Comparison of ENCODE assay signal across 9 cellular contexts in the genomic region with DNA sequence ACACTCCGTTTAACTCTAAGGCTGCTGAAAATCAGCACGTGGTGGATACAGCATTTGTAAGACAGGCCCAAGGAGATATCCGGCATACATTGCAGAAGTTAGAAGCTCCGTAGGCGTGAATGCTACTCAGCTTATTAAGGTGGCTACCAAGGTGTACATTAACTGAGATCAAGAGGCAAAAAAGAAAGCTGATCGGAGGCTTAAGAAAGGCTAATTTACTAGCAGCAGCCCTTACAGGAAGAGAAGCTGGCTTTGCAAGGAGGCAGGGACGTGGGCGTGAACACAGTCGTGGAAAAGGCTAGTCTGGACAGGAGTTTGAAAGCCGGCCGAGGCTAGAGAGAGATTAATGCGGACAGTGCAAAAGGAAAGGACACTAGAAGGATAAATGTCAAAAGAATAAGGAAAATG. TPM values are rescaled to one million over a fixed set of nuclear protein-coding genes. Genes with fewer than 3 reads are reported as not detected.
DNase-seq lines count a peak whose midpoint lies in the region; ATAC-seq, FAIRE-seq and TF ChIP-seq lines count a peak whose summit lies in the region.
"Had no signal": no experiment of that assay in that cellular context is flagged by ENCODE, and none has a peak within 500 bp of the region (broad histone marks: within the 10 kb centered on the region; RNA-seq: fewer than 3 reads in every experiment).

No MANE protein-coding gene starts in this region.

- H3K36me3 Mint-ChIP-seq in naive thymus-derived CD8-positive, alpha-beta T cell: peaks cover 0 to 24% (median 8%) of the 10 kb centered on the region in 3 donors
- peaks cover 0 to 6% of the 10 kb centered on the region in 2 donors for H3K36me3 Mint-ChIP-seq in CD14-positive monocyte

- H3K27ac Mint-ChIP-seq in naive thymus-derived CD8-positive, alpha-beta T cell: no peak overlapping the region
- no peak overlapping the region for H3K27ac Mint-ChIP-seq in CD14-positive monocyte
- H3K27ac Mint-ChIP-seq: T-helper 2 cell treated with Interferon-gamma antibody and Interleukin-4, amounts not matched to agents 5 μg/mL and 100 μg/mL, for 36 hours had no signal

- H3K9me3 ChIP-seq in A549: no peaks in the 10 kb centered on the region

- no peak for FAIRE-seq in A549 (lab: Jason Lieb, UNC)

- no peak for TF ChIP-seq CTCF in A549 (IDR thresholded peaks at IDR 0.05)
- TF ChIP-seq CTCF in epithelial cell of esophagus (IDR thresholded peaks at IDR 0.05; ENCODE audit: insufficient read depth, low read depth, low read length, missing control alignments): no peak
- TF ChIP-seq CTCF in CD14-positive monocyte (IDR thresholded peaks at IDR 0.05): no peak

- POLR2A ChIA-PET in A549 (lab: Yijun Ruan, JAX): interaction anchor here (0.8 kb wide), 1 partner anchor 45 kb away, joined by 3 read pairs; a partner anchor contains a TSS
- POLR2A ChIA-PET in naive thymus-derived CD8-positive, alpha-beta T cell (lab: Charles Lee): interaction anchor here (0.7 to 1.7 kb wide), 8 partner anchors 16 to 1810 kb away, joined by 3 to 26 read pairs (median 5); a partner anchor contains a TSS

- 0 out of 3 replicates have a peak, but pooled peaks cover 3% of the 10 kb centered on the region for H3K4me1 ChIP-seq in A549

- H3K27ac ChIP-seq in A549: no peak overlapping the region

- H3K9me3 Mint-ChIP-seq in naive thymus-derived CD8-positive, alpha-beta T cell: no peaks in the 10 kb centered on the region
- peaks cover 0 to 4% (median 0%) of the 10 kb centered on the region in 7 donors for H3K9me3 Mint-ChIP-seq in CD14-positive monocyte
- H3K9me3 Mint-ChIP-seq: T-helper 2 cell treated with Interferon-gamma antibody and Interleukin-4, amounts not matched to agents 5 μg/mL and 100 μg/mL, for 36 hours had no signal

- TF ChIP-seq EP300 in A549 (IDR thresholded peaks at IDR 0.05): no peak

- CTCF ChIA-PET in A549 (lab: Yijun Ruan, JAX): interaction anchor here (1.4 to 2.2 kb wide), 2 partner anchors 10 to 14 kb away, joined by 3 to 7 read pairs; no protein-coding TSS in a partner anchor

- 81% methylated on average over 12 of the region's 12 CpGs for WGBS in A549 (ENCODE audit: missing lambda C conversion rate)

- H3K4me3 ChIP-seq in A549: no peak overlapping the region
- H3K4me3 ChIP-seq in epithelial cell of esophagus (ENCODE audit: low read length): peak overlapping the region; percentile 49

- H3K4me3 Mint-ChIP-seq in naive thymus-derived CD8-positive, alpha-beta T cell: no peak overlapping the region
- H3K4me3 Mint-ChIP-seq in CD14-positive monocyte: no peak overlapping the region
- H3K4me3 Mint-ChIP-seq: T-helper 2 cell treated with Interferon-gamma antibody and Interleukin-4, amounts not matched to agents 5 μg/mL and 100 μg/mL, for 36 hours had no signal

- no peak for ATAC-seq in A549
- ATAC-seq in naive thymus-derived CD8-positive, alpha-beta T cell: peak; percentile 36 to 68
- ATAC-seq in HG03097 (IDR thresholded peaks at IDR 0.05; ENCODE audit: low FRiP score, unreplicated experiment): no peak

- peaks cover 0 to 5% (median 3%) of the 10 kb centered on the region in 4 donors for H3K4me1 Mint-ChIP-seq in naive thymus-derived CD8-positive, alpha-beta T cell
- H3K4me1 Mint-ChIP-seq in CD14-positive monocyte: peaks cover 11% of the 10 kb centered on the region

- no peak for DNase-seq in A549 (ENCODE audit: low read depth in 1 of 2, low spot score in 1 of 2)
- DNase-seq in LoVo (ENCODE audit: low spot score): peak; percentile 4
- DNase-seq in epithelial cell of esophagus (ENCODE audit: low read depth): peak; percentile 89
- peak in 2 of 10 donors; percentile 14 to 48 for DNase-seq in naive thymus-derived CD8-positive, alpha-beta T cell
- DNase-seq in NCI-H510A (lab: John Stamatoyannopoulos, UW): no peak
- DNase-seq in anterior cingulate cortex (lab: John Stamatoyannopoulos, UW): no peak
- DNase-seq in CD14-positive monocyte (ENCODE audit: low spot score): no peak

- H3K27me3 Mint-ChIP-seq in naive thymus-derived CD8-positive, alpha-beta T cell: no peaks in the 10 kb centered on the region
- peaks cover 0 to 2% (median 0%) of the 10 kb centered on the region in 3 donors for H3K27me3 Mint-ChIP-seq in CD14-positive monocyte (ENCODE audit: low read depth in 3 of 3)

- no peak for TF ChIP-seq RAD21 in A549 (conservative IDR thresholded peaks at IDR 0.05 in 1 of 2, IDR thresholded peaks at IDR 0.05 in 1 of 2)

- intact Hi-C loops in CD14-positive monocyte (cut with micrococcal nuclease): no loop called here

- H3K4me2 ChIP-seq in A549: peak overlapping the region; percentile 69

- no peak for TF ChIP-seq POLR2A in A549 (IDR thresholded peaks at IDR 0.05; ENCODE audit: low read length)

TF ChIP-seq in A549, 52 proteins besides CTCF, POLR2A, EP300 and RAD21:
- TF ChIP-seq SREBF2 (IDR thresholded peaks at IDR 0.05): no peak
- TF ChIP-seq ZSCAN20 (CRISPR knock-in tag; IDR thresholded peaks at IDR 0.05): no peak
- TF ChIP-seq HOXA7 (CRISPR knock-in tag; IDR thresholded peaks at IDR 0.05): no peak

RNA-seq across cellular contexts. Expression of a gene that starts 45.7 kb away (rescaled TPM):
- 30.5 and 38.7 TPM in 2 replicates for polyA plus RNA-seq in A549 (2011; rRNA removed)
- polyA plus RNA-seq in A549 (2012; cell fraction: cytosol; rRNA removed): 6.1 and 6.9 TPM in 2 replicates
- polyA plus RNA-seq in A549 (2012; cell fraction: nucleus; rRNA removed): 11.9 and 14.7 TPM in 2 replicates
- polyA plus RNA-seq in A549 (2017; fragmentation: RNase III; extraction: RNeasy Plus Mini Kit Qiagen cat#74134 plus additional on column Dnase treatment): 16.4 to 18.2 TPM (median 17.9 TPM) in 3 replicates
- 120 and 161 TPM in 2 replicates for polyA minus RNA-seq in A549 (2011; rRNA and poly(A)+ RNA removed)
- total RNA-seq in naive thymus-derived CD8-positive, alpha-beta T cell: 10 to 100 TPM; 20.7 to 21.5 TPM
- 1 to 10 TPM; 2.6 to 4.6 (median 4.0) TPM for polyA plus RNA-seq in naive thymus-derived CD8-positive, alpha-beta T cell
- 1 to 10 TPM; 2.3 to 2.5 TPM for polyA plus RNA-seq in CD14-positive monocyte

RNA-seq across cellular contexts. Expression of a gene that starts 46.4 kb away (rescaled TPM):
- polyA plus RNA-seq in A549 (2011; rRNA removed) (0.21 and 0.22 TPM in 2 replicates), A549 (2017; fragmentation: RNase III; extraction: RNeasy Plus Mini Kit Qiagen cat#74134 plus additional on column Dnase treatment) (0.12 to 0.80 TPM (median 0.38 TPM) in 3 replicates), CD14-positive monocyte (not detected)
- polyA plus RNA-seq in A549 (2012; cell fraction: cytosol; rRNA removed): 0.05 TPM in 2 replicates
- polyA plus RNA-seq in A549 (2012; cell fraction: nucleus; rRNA removed): 0.36 and 0.50 TPM in 2 replicates
- polyA minus RNA-seq in A549 (2011; rRNA and poly(A)+ RNA removed): 0.15 and 0.29 TPM in 2 replicates
- 1 to 10 TPM; 1.5 TPM for total RNA-seq in naive thymus-derived CD8-positive, alpha-beta T cell
- 1 to 10 TPM in 1 of 3 donors, under 1 TPM in 2; 0.09 to 1.2 (median 0.13) TPM for polyA plus RNA-seq in naive thymus-derived CD8-positive, alpha-beta T cell

RNA-seq across cellular contexts. Expression of a gene that starts 55.5 kb away (rescaled TPM):
- polyA plus RNA-seq in A549 (2011; rRNA removed): 161 and 173 TPM in 2 replicates
- polyA plus RNA-seq in A549 (2012; cell fraction: cytosol; rRNA removed): 68.9 and 79.4 TPM in 2 replicates
- polyA plus RNA-seq in A549 (2012; cell fraction: nucleus; rRNA removed): 48.4 and 94.9 TPM in 2 replicates
- 93.1 to 102 TPM (median 95.4 TPM) in 3 replicates for polyA plus RNA-seq in A549 (2017; fragmentation: RNase III; extraction: RNeasy Plus Mini Kit Qiagen cat#74134 plus additional on column Dnase treatment)
- 136 and 140 TPM in 2 replicates for polyA minus RNA-seq in A549 (2011; rRNA and poly(A)+ RNA removed)
- 10 to 100 TPM; 58.0 to 58.9 TPM for total RNA-seq in naive thymus-derived CD8-positive, alpha-beta T cell
- 10 to 100 TPM; 80.2 to 93.9 (median 81.2) TPM for polyA plus RNA-seq in naive thymus-derived CD8-positive, alpha-beta T cell
- 100 to 1,000 TPM; 186 to 200 TPM for polyA plus RNA-seq in CD14-positive monocyte

RNA-seq across cellular contexts. Expression of a gene that starts 55.8 kb away (rescaled TPM):
- polyA plus RNA-seq in A549 (2011; rRNA removed) (161 and 174 TPM in 2 replicates), A549 (2017; fragmentation: RNase III; extraction: RNeasy Plus Mini Kit Qiagen cat#74134 plus additional on column Dnase treatment) (122 to 123 TPM (median 122 TPM) in 3 replicates), CD14-positive monocyte (100 to 1,000 TPM; 155 to 187 TPM)
- 57.5 and 58.9 TPM in 2 replicates for polyA plus RNA-seq in A549 (2012; cell fraction: cytosol; rRNA removed)
- 53.6 and 79.3 TPM in 2 replicates for polyA plus RNA-seq in A549 (2012; cell fraction: nucleus; rRNA removed)
- 163 and 188 TPM in 2 replicates for polyA minus RNA-seq in A549 (2011; rRNA and poly(A)+ RNA removed)
- 10 to 100 TPM; 98.9 to 99.7 TPM for total RNA-seq in naive thymus-derived CD8-positive, alpha-beta T cell
- polyA plus RNA-seq in naive thymus-derived CD8-positive, alpha-beta T cell: 100 to 1,000 TPM; 107 to 147 (median 118) TPM

Comparison
In these comparisons a context has a peak if more than half of its experiments do, and no peak if none do; other contexts are left out.
1. ATAC-seq: peak in naive thymus-derived CD8-positive, alpha-beta T cell (2 of 2); none in A549 (0 of 2) and HG03097 (single experiment).
2. DNase-seq: peak in LoVo (single experiment) and epithelial cell of esophagus (single experiment); none in A549 (0 of 2), NCI-H510A (single experiment), anterior cingulate cortex (0 of 58) and CD14-positive monocyte (single experiment).